ENCODE assay signal across 16 cellular contexts in genomic region chr21:34987673-34988072, GRCh38.
DNase-seq lines count a peak whose midpoint lies in the region; ATAC-seq and TF ChIP-seq lines count a peak whose summit lies in the region.
"Had no signal": no experiment of that assay in that cellular context is flagged by ENCODE, and none has a peak within 500 bp of the region (broad histone marks: within the 10 kb centered on the region; RNA-seq: fewer than 3 reads in every experiment).

No MANE protein-coding gene starts in this region.

- H3K27ac Mint-ChIP-seq in activated CD4-positive, alpha-beta memory T cell treated with anti-CD3 and anti-CD28 coated beads for 36 hours, result peak overlapping the region; percentile 90
- H3K27ac Mint-ChIP-seq in memory B cell, result peak overlapping the region; percentile 74
- H3K27ac Mint-ChIP-seq: WTC11 had no signal

- no peaks in the 10 kb centered on the region for H3K79me2 ChIP-seq in ACC112 (ENCODE audit: control insufficient read depth, insufficient read depth, low read length, unreplicated experiment)

- CTCF ChIA-PET in activated CD4-positive, alpha-beta memory T cell treated with anti-CD3 and anti-CD28 coated beads for 36 hours (lab: Charles Lee), result interaction anchor here (1.1 to 3.9 kb wide), 7 partner anchors 16 to 242 kb away, joined by 3 to 19 read pairs (median 5); no protein-coding TSS in a partner anchor

- ATAC-seq in memory B cell (ENCODE audit: low read depth) (peak; percentile 10), HG03108 (IDR thresholded peaks at IDR 0.05; ENCODE audit: unreplicated experiment) (no peak), GM19324 (IDR thresholded peaks at IDR 0.05; ENCODE audit: low FRiP score, unreplicated experiment) (no peak)
- ATAC-seq in activated CD4-positive, CD25-positive, alpha-beta regulatory T cell treated with anti-CD3 and anti-CD28 coated beads, Interleukin-2, amount 50 U/mL, for 24 hours, result no peak

- no peak overlapping the region for H2AFZ ChIP-seq in ACC112 (ENCODE audit: low read length, unreplicated experiment)

- H3K27me3 ChIP-seq in ACC112 (ENCODE audit: insufficient read depth, low read length), result no peaks in the 10 kb centered on the region
- H3K27me3 ChIP-seq: pancreas had no signal

- H3K4me3 ChIP-seq in ACC112 (ENCODE audit: low read depth, low read length), result peak overlapping the region; percentile 28
- peak overlapping the region; percentile 4; the same call in 1 of the 2 replicates for H3K4me3 ChIP-seq in GM12864 (ENCODE audit: low read depth, low read length)
- H3K4me3 ChIP-seq: adrenal gland, pancreas had no signal

- POLR2A ChIA-PET in activated CD4-positive, alpha-beta memory T cell treated with anti-CD3 and anti-CD28 coated beads for 36 hours (lab: Charles Lee), result interaction anchor here (0.8 to 5.6 kb wide), 9 partner anchors 13 to 122 kb away, joined by 3 to 74 read pairs (median 5); no protein-coding TSS in a partner anchor

- intact Hi-C loops in activated CD4-positive, alpha-beta memory T cell treated with anti-CD3 and anti-CD28 coated beads for 36 hours (cut with micrococcal nuclease), result loop anchor here (1.0 to 2.0 kb wide), 9 partner anchors 20 to 355 kb away; no protein-coding TSS in a partner anchor

- H3K36me3 Mint-ChIP-seq in activated CD4-positive, alpha-beta memory T cell treated with anti-CD3 and anti-CD28 coated beads for 36 hours, result peaks cover 3% of the 10 kb centered on the region
- H3K36me3 Mint-ChIP-seq in memory B cell, result peaks cover 30% of the 10 kb centered on the region
- H3K36me3 Mint-ChIP-seq: WTC11 had no signal

- no peak for TF ChIP-seq CTCF in GM12864 (IDR thresholded peaks at IDR 0.05; ENCODE audit: low read depth, low read length, missing control alignments)

- H3K9me3 Mint-ChIP-seq in activated CD4-positive, alpha-beta memory T cell treated with anti-CD3 and anti-CD28 coated beads for 36 hours, result no peaks in the 10 kb centered on the region
- H3K9me3 Mint-ChIP-seq in memory B cell, result no peaks in the 10 kb centered on the region
- H3K9me3 Mint-ChIP-seq: WTC11 had no signal

- H3K27ac ChIP-seq in ACC112 (ENCODE audit: low read depth, low read length), result peak overlapping the region; percentile 16; the same call in 1 of the 2 replicates
- H3K27ac ChIP-seq: adrenal gland, pancreas had no signal

- H3K4me1 ChIP-seq in ACC112 (ENCODE audit: control insufficient read depth, insufficient read depth, low read length, unreplicated experiment), result peaks cover 37% of the 10 kb centered on the region
- H3K4me1 ChIP-seq: pancreas had no signal

- H3K4me3 Mint-ChIP-seq in activated CD4-positive, alpha-beta memory T cell treated with anti-CD3 and anti-CD28 coated beads for 36 hours, result peak overlapping the region; percentile 67
- peak overlapping the region; percentile 72 for H3K4me3 Mint-ChIP-seq in memory B cell
- H3K4me3 Mint-ChIP-seq: WTC11 had no signal

- H3K4me1 Mint-ChIP-seq in activated CD4-positive, alpha-beta memory T cell treated with anti-CD3 and anti-CD28 coated beads for 36 hours (ENCODE audit: low read depth), result peaks cover 91% of the 10 kb centered on the region
- H3K4me1 Mint-ChIP-seq in memory B cell, result peaks cover 54% of the 10 kb centered on the region

- no peaks in the 10 kb centered on the region for H3K36me3 ChIP-seq in ACC112 (ENCODE audit: insufficient read depth, low read length)
- H3K36me3 ChIP-seq: adrenal gland, pancreas had no signal

- no peak for DNase-seq in GM12864 (ENCODE audit: low read depth)
- no peak for DNase-seq in activated CD4-positive, alpha-beta memory T cell treated with anti-CD3 and anti-CD28 coated beads for 36 hours
- DNase-seq in memory B cell (ENCODE audit: low spot score in 2 of 2), result no peak
- DNase-seq in cerebellar cortex (ENCODE audit: low spot score), result no peak
- DNase-seq: adrenal gland, GF-D8, glutamatergic neuron, NCI-H1092 treated with DMSO at 0.1 percent for 48 hours, NCI-H524 treated with DMSO at 0.1 percent for 48 hours, SHP77 treated with DMSO at 0.1 percent for 48 hours had no signal

- no peaks in the 10 kb centered on the region for H3K27me3 Mint-ChIP-seq in activated CD4-positive, alpha-beta memory T cell treated with anti-CD3 and anti-CD28 coated beads for 36 hours
- no peaks in the 10 kb centered on the region for H3K27me3 Mint-ChIP-seq in memory B cell
